In the genomic region with DNA sequence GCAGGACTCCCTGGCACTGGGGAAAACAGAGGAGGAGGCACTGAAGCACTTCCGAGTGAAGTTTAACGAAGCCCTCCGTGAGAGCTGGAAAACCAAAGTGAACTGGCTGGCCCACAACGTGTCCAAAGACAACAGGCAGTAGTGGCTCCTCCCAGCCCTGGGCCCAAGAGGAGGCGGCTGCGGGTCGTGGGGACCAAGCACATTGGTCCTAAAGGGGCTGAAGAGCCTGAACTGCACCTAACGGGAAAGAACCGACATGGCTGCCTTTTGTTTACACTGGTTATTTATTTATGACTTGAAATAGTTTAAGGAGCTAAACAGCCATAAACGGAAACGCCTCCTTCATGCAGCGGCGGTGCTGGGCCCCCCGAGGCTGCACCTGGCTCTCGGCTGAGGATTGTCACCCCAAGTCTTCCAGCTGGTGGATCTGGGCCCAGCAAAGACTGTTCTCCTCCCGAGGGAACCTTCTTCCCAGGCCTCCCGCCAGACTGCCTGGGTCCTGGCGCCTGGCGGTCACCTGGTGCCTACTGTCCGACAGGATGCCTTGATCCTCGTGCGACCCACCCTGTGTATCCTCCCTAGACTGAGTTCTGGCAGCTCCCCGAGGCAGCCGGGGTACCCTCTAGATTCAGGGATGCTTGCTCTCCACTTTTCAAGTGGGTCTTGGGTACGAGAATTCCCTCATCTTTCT, we compare ENCODE assay signal across 1 cellular context.
TF ChIP-seq lines count a peak whose summit lies in the region.

No MANE protein-coding gene starts in this region.

TF ChIP-seq in GM23338, 12 proteins besides CTCF, POLR2A, EP300 and RAD21:
- TF ChIP-seq, protein P1, sequence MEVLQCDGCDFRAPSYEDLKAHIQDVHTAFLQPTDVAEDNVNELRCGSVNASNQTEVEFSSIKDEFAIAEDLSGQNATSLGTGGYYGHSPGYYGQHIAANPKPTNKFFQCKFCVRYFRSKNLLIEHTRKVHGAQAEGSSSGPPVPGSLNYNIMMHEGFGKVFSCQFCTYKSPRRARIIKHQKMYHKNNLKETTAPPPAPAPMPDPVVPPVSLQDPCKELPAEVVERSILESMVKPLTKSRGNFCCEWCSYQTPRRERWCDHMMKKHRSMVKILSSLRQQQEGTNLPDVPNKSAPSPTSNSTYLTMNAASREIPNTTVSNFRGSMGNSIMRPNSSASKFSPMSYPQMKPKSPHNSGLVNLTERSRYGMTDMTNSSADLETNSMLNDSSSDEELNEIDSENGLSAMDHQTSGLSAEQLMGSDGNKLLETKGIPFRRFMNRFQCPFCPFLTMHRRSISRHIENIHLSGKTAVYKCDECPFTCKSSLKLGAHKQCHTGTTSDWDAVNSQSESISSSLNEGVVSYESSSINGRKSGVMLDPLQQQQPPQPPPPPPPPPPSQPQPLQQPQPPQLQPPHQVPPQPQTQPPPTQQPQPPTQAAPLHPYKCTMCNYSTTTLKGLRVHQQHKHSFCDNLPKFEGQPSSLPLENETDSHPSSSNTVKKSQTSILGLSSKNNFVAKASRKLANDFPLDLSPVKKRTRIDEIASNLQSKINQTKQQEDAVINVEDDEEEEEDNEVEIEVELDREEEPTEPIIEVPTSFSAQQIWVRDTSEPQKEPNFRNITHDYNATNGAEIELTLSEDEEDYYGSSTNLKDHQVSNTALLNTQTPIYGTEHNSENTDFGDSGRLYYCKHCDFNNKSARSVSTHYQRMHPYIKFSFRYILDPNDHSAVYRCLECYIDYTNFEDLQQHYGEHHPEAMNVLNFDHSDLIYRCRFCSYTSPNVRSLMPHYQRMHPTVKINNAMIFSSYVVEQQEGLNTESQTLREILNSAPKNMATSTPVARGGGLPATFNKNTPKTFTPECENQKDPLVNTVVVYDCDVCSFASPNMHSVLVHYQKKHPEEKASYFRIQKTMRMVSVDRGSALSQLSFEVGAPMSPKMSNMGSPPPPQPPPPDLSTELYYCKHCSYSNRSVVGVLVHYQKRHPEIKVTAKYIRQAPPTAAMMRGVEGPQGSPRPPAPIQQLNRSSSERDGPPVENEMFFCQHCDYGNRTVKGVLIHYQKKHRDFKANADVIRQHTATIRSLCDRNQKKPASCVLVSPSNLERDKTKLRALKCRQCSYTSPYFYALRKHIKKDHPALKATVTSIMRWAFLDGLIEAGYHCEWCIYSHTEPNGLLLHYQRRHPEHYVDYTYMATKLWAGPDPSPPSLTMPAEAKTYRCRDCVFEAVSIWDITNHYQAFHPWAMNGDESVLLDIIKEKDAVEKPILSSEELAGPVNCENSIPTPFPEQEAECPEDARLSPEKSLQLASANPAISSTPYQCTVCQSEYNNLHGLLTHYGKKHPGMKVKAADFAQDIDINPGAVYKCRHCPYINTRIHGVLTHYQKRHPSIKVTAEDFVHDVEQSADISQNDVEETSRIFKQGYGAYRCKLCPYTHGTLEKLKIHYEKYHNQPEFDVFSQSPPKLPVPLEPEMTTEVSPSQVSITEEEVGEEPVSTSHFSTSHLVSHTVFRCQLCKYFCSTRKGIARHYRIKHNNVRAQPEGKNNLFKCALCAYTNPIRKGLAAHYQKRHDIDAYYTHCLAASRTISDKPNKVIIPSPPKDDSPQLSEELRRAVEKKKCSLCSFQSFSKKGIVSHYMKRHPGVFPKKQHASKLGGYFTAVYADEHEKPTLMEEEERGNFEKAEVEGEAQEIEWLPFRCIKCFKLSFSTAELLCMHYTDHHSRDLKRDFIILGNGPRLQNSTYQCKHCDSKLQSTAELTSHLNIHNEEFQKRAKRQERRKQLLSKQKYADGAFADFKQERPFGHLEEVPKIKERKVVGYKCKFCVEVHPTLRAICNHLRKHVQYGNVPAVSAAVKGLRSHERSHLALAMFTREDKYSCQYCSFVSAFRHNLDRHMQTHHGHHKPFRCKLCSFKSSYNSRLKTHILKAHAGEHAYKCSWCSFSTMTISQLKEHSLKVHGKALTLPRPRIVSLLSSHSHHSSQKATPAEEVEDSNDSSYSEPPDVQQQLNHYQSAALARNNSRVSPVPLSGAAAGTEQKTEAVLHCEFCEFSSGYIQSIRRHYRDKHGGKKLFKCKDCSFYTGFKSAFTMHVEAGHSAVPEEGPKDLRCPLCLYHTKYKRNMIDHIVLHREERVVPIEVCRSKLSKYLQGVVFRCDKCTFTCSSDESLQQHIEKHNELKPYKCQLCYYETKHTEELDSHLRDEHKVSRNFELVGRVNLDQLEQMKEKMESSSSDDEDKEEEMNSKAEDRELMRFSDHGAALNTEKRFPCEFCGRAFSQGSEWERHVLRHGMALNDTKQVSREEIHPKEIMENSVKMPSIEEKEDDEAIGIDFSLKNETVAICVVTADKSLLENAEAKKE (CRISPR knock-in tag; IDR thresholded peaks at IDR 0.05) = no peak
- TF ChIP-seq POLR2AphosphoS5 (IDR thresholded peaks at IDR 0.05; ENCODE audit: low read depth) = no peak
- TF ChIP-seq ZNF331 (CRISPR knock-in tag; IDR thresholded peaks at IDR 0.05; ENCODE audit: low read depth) = no peak
- no peak for TF ChIP-seq ZNF114 (CRISPR knock-in tag; IDR thresholded peaks at IDR 0.05)
- TF ChIP-seq STAT1 (IDR thresholded peaks at IDR 0.05; ENCODE audit: unreplicated experiment) = no peak
- TF ChIP-seq EZH2 (IDR thresholded peaks at IDR 0.05; ENCODE audit: low read depth, unreplicated experiment) = no peak
- no peak for TF ChIP-seq JUNB (IDR thresholded peaks at IDR 0.05; ENCODE audit: unreplicated experiment)
- TF ChIP-seq, protein P2, sequence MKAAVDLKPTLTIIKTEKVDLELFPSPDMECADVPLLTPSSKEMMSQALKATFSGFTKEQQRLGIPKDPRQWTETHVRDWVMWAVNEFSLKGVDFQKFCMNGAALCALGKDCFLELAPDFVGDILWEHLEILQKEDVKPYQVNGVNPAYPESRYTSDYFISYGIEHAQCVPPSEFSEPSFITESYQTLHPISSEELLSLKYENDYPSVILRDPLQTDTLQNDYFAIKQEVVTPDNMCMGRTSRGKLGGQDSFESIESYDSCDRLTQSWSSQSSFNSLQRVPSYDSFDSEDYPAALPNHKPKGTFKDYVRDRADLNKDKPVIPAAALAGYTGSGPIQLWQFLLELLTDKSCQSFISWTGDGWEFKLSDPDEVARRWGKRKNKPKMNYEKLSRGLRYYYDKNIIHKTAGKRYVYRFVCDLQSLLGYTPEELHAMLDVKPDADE (IDR thresholded peaks at IDR 0.05) = no peak
- no peak for TF ChIP-seq EZH2phosphoT487 (IDR thresholded peaks at IDR 0.05; ENCODE audit: unreplicated experiment)
- no peak for TF ChIP-seq NANOG (IDR thresholded peaks at IDR 0.05; ENCODE audit: borderline replicate concordance)
- TF ChIP-seq CREB1 (CRISPR knock-in tag; IDR thresholded peaks at IDR 0.05; ENCODE audit: low read depth) = no peak
- TF ChIP-seq, protein P3, sequence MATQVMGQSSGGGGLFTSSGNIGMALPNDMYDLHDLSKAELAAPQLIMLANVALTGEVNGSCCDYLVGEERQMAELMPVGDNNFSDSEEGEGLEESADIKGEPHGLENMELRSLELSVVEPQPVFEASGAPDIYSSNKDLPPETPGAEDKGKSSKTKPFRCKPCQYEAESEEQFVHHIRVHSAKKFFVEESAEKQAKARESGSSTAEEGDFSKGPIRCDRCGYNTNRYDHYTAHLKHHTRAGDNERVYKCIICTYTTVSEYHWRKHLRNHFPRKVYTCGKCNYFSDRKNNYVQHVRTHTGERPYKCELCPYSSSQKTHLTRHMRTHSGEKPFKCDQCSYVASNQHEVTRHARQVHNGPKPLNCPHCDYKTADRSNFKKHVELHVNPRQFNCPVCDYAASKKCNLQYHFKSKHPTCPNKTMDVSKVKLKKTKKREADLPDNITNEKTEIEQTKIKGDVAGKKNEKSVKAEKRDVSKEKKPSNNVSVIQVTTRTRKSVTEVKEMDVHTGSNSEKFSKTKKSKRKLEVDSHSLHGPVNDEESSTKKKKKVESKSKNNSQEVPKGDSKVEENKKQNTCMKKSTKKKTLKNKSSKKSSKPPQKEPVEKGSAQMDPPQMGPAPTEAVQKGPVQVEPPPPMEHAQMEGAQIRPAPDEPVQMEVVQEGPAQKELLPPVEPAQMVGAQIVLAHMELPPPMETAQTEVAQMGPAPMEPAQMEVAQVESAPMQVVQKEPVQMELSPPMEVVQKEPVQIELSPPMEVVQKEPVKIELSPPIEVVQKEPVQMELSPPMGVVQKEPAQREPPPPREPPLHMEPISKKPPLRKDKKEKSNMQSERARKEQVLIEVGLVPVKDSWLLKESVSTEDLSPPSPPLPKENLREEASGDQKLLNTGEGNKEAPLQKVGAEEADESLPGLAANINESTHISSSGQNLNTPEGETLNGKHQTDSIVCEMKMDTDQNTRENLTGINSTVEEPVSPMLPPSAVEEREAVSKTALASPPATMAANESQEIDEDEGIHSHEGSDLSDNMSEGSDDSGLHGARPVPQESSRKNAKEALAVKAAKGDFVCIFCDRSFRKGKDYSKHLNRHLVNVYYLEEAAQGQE (IDR thresholded peaks at IDR 0.05; ENCODE audit: unreplicated experiment) = no peak
